In genomic region chr10:35462491-35462934, GRCh38 we compare ENCODE assay signal across 8 cellular contexts.
DNase-seq lines count a peak whose midpoint lies in the region; ATAC-seq and TF ChIP-seq lines count a peak whose summit lies in the region.

No MANE protein-coding gene starts in this region.

- POLR2A ChIA-PET in HEK293T (lab: Yijun Ruan, JAX): no interaction called here

- ATAC-seq in GM18508 (IDR thresholded peaks at IDR 0.05; ENCODE audit: insufficient read depth, unreplicated experiment) (peak; percentile 78), GM21825 (IDR thresholded peaks at IDR 0.05; ENCODE audit: unreplicated experiment) (peak; percentile 87), left lung (peak; percentile 10)

- CTCF ChIA-PET in HEK293T (lab: Yijun Ruan, JAX): no interaction called here

- H3K27ac ChIP-seq in MM.1S (ENCODE audit: low read length): peak overlapping the region; percentile 8; the same call in 1 of the 2 replicates
- H3K27ac ChIP-seq in left lung: peak overlapping the region in 1 of 2 donors; percentile 53

- H3K27me3 ChIP-seq in MM.1S (replicated peaks; ENCODE audit: insufficient read depth, low read length) (no peaks in the 10 kb centered on the region), left lung (no peaks in the 10 kb centered on the region)

- no peaks in the 10 kb centered on the region for H3K9me2 ChIP-seq in MM.1S (replicated peaks; ENCODE audit: insufficient read depth, low read length)

- no peak overlapping the region for H3K4me3 ChIP-seq in MM.1S (ENCODE audit: low read length)
- no peak overlapping the region for H3K4me3 ChIP-seq in left lung

- DNase-seq in MM.1S (peak; percentile 66), left lung (no peak), epidermal melanocyte (ENCODE audit: insufficient read length, low spot score) (no peak), HEK293T (ENCODE audit: extremely low spot score) (no peak), NCI-H82 (lab: John Stamatoyannopoulos, UW) (no peak)
- no peak for DNase-seq in activated CD8-positive, alpha-beta memory T cell treated with anti-CD3 and anti-CD28 coated beads, Interleukin-2, amount 50 U/mL, for 48 hours

- peaks cover 66% of the 10 kb centered on the region for H3K79me2 ChIP-seq in MM.1S (ENCODE audit: low read length)

- peak overlapping the region; percentile 30 for H3K4me2 ChIP-seq in MM.1S (ENCODE audit: low read depth, low read length)

- no peaks in the 10 kb centered on the region; the same call in 1 of the 2 replicates for H4K20me1 ChIP-seq in MM.1S (ENCODE audit: insufficient read depth, low read length)

- no peaks in the 10 kb centered on the region for H3K36me3 ChIP-seq in MM.1S (replicated peaks; ENCODE audit: insufficient read depth, low read length)
- H3K36me3 ChIP-seq in left lung: no peaks in the 10 kb centered on the region

- H3K9ac ChIP-seq in MM.1S (ENCODE audit: low read length): no peak overlapping the region

- H3K9me3 ChIP-seq in MM.1S (replicated peaks; ENCODE audit: insufficient read depth, low read length): no peaks in the 10 kb centered on the region
- H3K9me3 ChIP-seq in left lung: no peaks in the 10 kb centered on the region

- intact Hi-C loops in left lung (cut with DNase I): no loop called here

- 0 out of 2 replicates have a peak, but pooled peaks cover 4% of the 10 kb centered on the region for H3F3A ChIP-seq in MM.1S (ENCODE audit: insufficient read depth, low read length)

- TF ChIP-seq CTCF in MM.1S (IDR thresholded peaks at IDR 0.05; ENCODE audit: low read length): no peak
- TF ChIP-seq CTCF in left lung (IDR thresholded peaks at IDR 0.05): no peak

- H2AFZ ChIP-seq in MM.1S (ENCODE audit: low read length): no peak overlapping the region

- H3K4me1 ChIP-seq in MM.1S (ENCODE audit: low read length) (peaks cover 13% of the 10 kb centered on the region), left lung (peaks cover 17 to 64% of the 10 kb centered on the region in 2 donors)

TF ChIP-seq in HEK293T, 16 proteins besides CTCF, POLR2A, EP300 and RAD21:
- no peak for TF ChIP-seq HDGF (IDR thresholded peaks at IDR 0.05; ENCODE audit: borderline replicate concordance)
- TF ChIP-seq PKNOX1 (IDR thresholded peaks at IDR 0.05): no peak
- TF ChIP-seq ARNT (IDR thresholded peaks at IDR 0.05): no peak
- no peak for TF ChIP-seq FOXK2 (IDR thresholded peaks at IDR 0.05)
- TF ChIP-seq TARDBP (IDR thresholded peaks at IDR 0.05): no peak
- TF ChIP-seq FOXA1 (IDR thresholded peaks at IDR 0.05): no peak
- no peak for TF ChIP-seq SUZ12 (IDR thresholded peaks at IDR 0.05)
- TF ChIP-seq L3MBTL2 (conservative IDR thresholded peaks at IDR 0.05): no peak
- no peak for TF ChIP-seq SP1 (IDR thresholded peaks at IDR 0.05)
- no peak for TF ChIP-seq NFRKB (IDR thresholded peaks at IDR 0.05)
- TF ChIP-seq LEF1 (IDR thresholded peaks at IDR 0.05; ENCODE audit: borderline replicate concordance): no peak
- no peak for TF ChIP-seq CTBP1 (IDR thresholded peaks at IDR 0.05; ENCODE audit: borderline replicate concordance)
- no peak for TF ChIP-seq ZNF384 (IDR thresholded peaks at IDR 0.05)
- TF ChIP-seq ELF4 (IDR thresholded peaks at IDR 0.05): no peak

Comparison
In these comparisons a context has a peak if more than half of its experiments do, and no peak if none do; other contexts are left out.
1. ATAC-seq: peak in every context shown above with its lines; median percentile 87 in GM21825; 78 in GM18508; 10 in left lung.